8 cellular contexts compared by ENCODE assay signal in genomic region chr1:156583821-156584622, GRCh38. TPM values are rescaled to one million over a fixed set of nuclear protein-coding genes. Genes with fewer than 3 reads are reported as not detected.
DNase-seq lines count a peak whose midpoint lies in the region; ATAC-seq and TF ChIP-seq lines count a peak whose summit lies in the region.

No MANE protein-coding gene starts in this region.

- peaks cover 27% of the 10 kb centered on the region for H3K4me1 Mint-ChIP-seq in activated CD4-positive, alpha-beta T cell treated with anti-CD3 and anti-CD28 coated beads, Interleukin-2, amount 10 ng/mL, durations not matched to agents 7 days and 5 days

- peaks cover 0 to 22% (median 8%) of the 10 kb centered on the region in 11 experiments; a peak in 9 of 22 replicates for H4K20me1 ChIP-seq in BLaER1 treated with 17β-estradiol and CSF1 and Interleukin-3, amounts not matched to agents 10 nM and 100 nM

- H3K4me1 ChIP-seq in BLaER1 treated with 17β-estradiol and CSF1 and Interleukin-3, amounts not matched to agents 10 nM and 100 nM, result peaks cover 59 to 74% (median 62%) of the 10 kb centered on the region in 10 experiments
- H3K4me1 ChIP-seq in lung (ENCODE audit: control insufficient read depth in 2 of 2, insufficient read depth in 2 of 2, low read length in 2 of 2), result no peaks in the 10 kb centered on the region

- no peaks in the 10 kb centered on the region for H3K27me3 Mint-ChIP-seq in activated CD4-positive, alpha-beta T cell treated with anti-CD3 and anti-CD28 coated beads, Interleukin-2, amount 10 ng/mL, durations not matched to agents 7 days and 5 days

- no peak overlapping the region for H3K27ac Mint-ChIP-seq in activated CD4-positive, alpha-beta T cell treated with anti-CD3 and anti-CD28 coated beads, Interleukin-2, amount 10 ng/mL, durations not matched to agents 7 days and 5 days

- peak; percentile 43 for ATAC-seq in HG02678 (IDR thresholded peaks at IDR 0.05; ENCODE audit: unreplicated experiment)
- ATAC-seq in lung (ENCODE audit: insufficient read depth, low FRiP score), result no peak
- ATAC-seq in GM18519 (IDR thresholded peaks at IDR 0.05; ENCODE audit: low FRiP score, unreplicated experiment), result no peak

- H3K9ac ChIP-seq in BLaER1 treated with 17β-estradiol and CSF1 and Interleukin-3, amounts not matched to agents 10 nM and 100 nM, result peak overlapping the region; percentile 84 to 96 (median 91); a peak in 21 of 22 replicates

- H3K27me3 ChIP-seq in BLaER1 treated with 17β-estradiol and CSF1 and Interleukin-3, amounts not matched to agents 10 nM and 100 nM, result no peaks in the 10 kb centered on the region
- no peaks in the 10 kb centered on the region for H3K27me3 ChIP-seq in lung (ENCODE audit: control insufficient read depth, insufficient read depth)

- 55 to 59% methylated on average over 20 of the region's 20 CpGs for WGBS in lung, 2 donors

- H3K4me3 Mint-ChIP-seq in activated CD4-positive, alpha-beta T cell treated with anti-CD3 and anti-CD28 coated beads, Interleukin-2, amount 10 ng/mL, durations not matched to agents 7 days and 5 days, result no peak overlapping the region

- peak; percentile 92 for TF ChIP-seq CTCF in lung (IDR thresholded peaks at IDR 0.05; ENCODE audit: control extremely low read depth, extremely low read depth)

- H3K36me3 ChIP-seq in BLaER1 treated with 17β-estradiol and CSF1 and Interleukin-3, amounts not matched to agents 10 nM and 100 nM, result peaks cover 8 to 41% (median 36%) of the 10 kb centered on the region in 11 experiments; a peak in 21 of 22 replicates
- no peaks in the 10 kb centered on the region for H3K36me3 ChIP-seq in lung (ENCODE audit: control insufficient read depth in 2 of 2, insufficient read depth in 2 of 2, low read length in 2 of 2)

- no peaks in the 10 kb centered on the region for H3K36me3 Mint-ChIP-seq in activated CD4-positive, alpha-beta T cell treated with anti-CD3 and anti-CD28 coated beads, Interleukin-2, amount 10 ng/mL, durations not matched to agents 7 days and 5 days (ENCODE audit: low read depth)

- peak overlapping the region; percentile 34 to 76 (median 72); a peak in 19 of 20 replicates for H3K4me3 ChIP-seq in BLaER1 treated with 17β-estradiol and CSF1 and Interleukin-3, amounts not matched to agents 10 nM and 100 nM
- H3K4me3 ChIP-seq in lung, result no peak overlapping the region

- H3K27ac ChIP-seq in BLaER1 treated with 17β-estradiol and CSF1 and Interleukin-3, amounts not matched to agents 10 nM and 100 nM, result peak overlapping the region; percentile 89 to 99 (median 94); a peak in 21 of 22 replicates
- H3K27ac ChIP-seq in lung (ENCODE audit: low read depth in 1 of 2, low read length in 1 of 2), result no peak overlapping the region

- H3K9me3 Mint-ChIP-seq in activated CD4-positive, alpha-beta T cell treated with anti-CD3 and anti-CD28 coated beads, Interleukin-2, amount 10 ng/mL, durations not matched to agents 7 days and 5 days, result no peaks in the 10 kb centered on the region

- H3K4me2 ChIP-seq in BLaER1 treated with 17β-estradiol and CSF1 and Interleukin-3, amounts not matched to agents 10 nM and 100 nM, result peak overlapping the region; percentile 92 to 99 (median 96)

- DNase-seq in NCI-H69 (lab: John Stamatoyannopoulos, UW), result peak; percentile 89
- peak; percentile 86 for DNase-seq in activated CD4-positive, alpha-beta T cell treated with anti-CD3 and anti-CD28 coated beads, Interleukin-2, amount 10 ng/mL, durations not matched to agents 7 days and 5 days
- peak; percentile 82 for DNase-seq in dedifferentiated amniotic fluid mesenchymal stem cell (ENCODE audit: extremely low spot score)
- DNase-seq in lung (ENCODE audit: low spot score), result peak; percentile 68
- DNase-seq in stimulated activated CD8-positive, alpha-beta memory T cell treated with anti-CD3 and anti-CD28 coated beads, Interleukin-15, amount 100 ng/mL, for 48 hours (ENCODE audit: low read depth in 2 of 2), result peak; percentile 28 to 47

- POLR2A ChIA-PET in activated CD4-positive, alpha-beta T cell treated with anti-CD3 and anti-CD28 coated beads, Interleukin-2, amount 10 ng/mL, durations not matched to agents 7 days and 5 days (lab: Charles Lee), result no interaction called here

- CTCF ChIA-PET in activated CD4-positive, alpha-beta T cell treated with anti-CD3 and anti-CD28 coated beads, Interleukin-2, amount 10 ng/mL, durations not matched to agents 7 days and 5 days (lab: Charles Lee), result interaction anchor here (0.6 to 1.2 kb wide), 3 partner anchors 30 to 142 kb away, joined by 3 to 5 read pairs (median 3); no protein-coding TSS in a partner anchor

- no peaks in the 10 kb centered on the region for H3K9me3 ChIP-seq in BLaER1 treated with 17β-estradiol and CSF1 and Interleukin-3, amounts not matched to agents 10 nM and 100 nM (replicated peaks in 1 of 11)
- no peaks in the 10 kb centered on the region for H3K9me3 ChIP-seq in lung (ENCODE audit: control insufficient read depth in 2 of 2, insufficient read depth in 1 of 2, low read length in 1 of 2)

RNA-seq across cellular contexts. Expression of gene TTC24, which starts 4.5 kb away (rescaled TPM):
- total RNA-seq in activated CD4-positive, alpha-beta T cell treated with anti-CD3 and anti-CD28 coated beads, Interleukin-2, amount 10 ng/mL, durations not matched to agents 7 days and 5 days, result 1 to 10 TPM; 2.9 to 4.6 TPM
- total RNA-seq in lung, result under 1 TPM in 1 of 2 donors, not detected in 1; 0.23 TPM
- under 1 TPM; 0.12 to 0.31 TPM for polyA plus RNA-seq in lung

RNA-seq across cellular contexts. Expression of gene NAXE, which starts 7.6 kb away (rescaled TPM):
- total RNA-seq in activated CD4-positive, alpha-beta T cell treated with anti-CD3 and anti-CD28 coated beads, Interleukin-2, amount 10 ng/mL, durations not matched to agents 7 days and 5 days, result 10 to 100 TPM; 52.9 to 54.2 TPM
- 10 to 100 TPM; 38.1 to 95.8 TPM for total RNA-seq in lung
- polyA plus RNA-seq in lung, result 10 to 100 TPM; 74.1 to 83.5 TPM

RNA-seq across cellular contexts. Expression of gene IQGAP3, which starts 11.7 kb away (rescaled TPM):
- total RNA-seq in activated CD4-positive, alpha-beta T cell treated with anti-CD3 and anti-CD28 coated beads, Interleukin-2, amount 10 ng/mL, durations not matched to agents 7 days and 5 days, result 10 to 100 TPM; 25.2 to 25.5 TPM
- 1 to 10 TPM; 1.0 to 3.4 TPM for total RNA-seq in lung
- polyA plus RNA-seq in lung, result 1 to 10 TPM in 1 of 2 donors, under 1 TPM in 1; 0.42 to 1.3 TPM

RNA-seq across cellular contexts. Expression of gene GPATCH4, which starts 17.3 kb away (rescaled TPM):
- 10 to 100 TPM; 29.9 to 33.4 TPM for total RNA-seq in activated CD4-positive, alpha-beta T cell treated with anti-CD3 and anti-CD28 coated beads, Interleukin-2, amount 10 ng/mL, durations not matched to agents 7 days and 5 days
- 10 to 100 TPM; 11.9 to 30.6 TPM for total RNA-seq in lung
- polyA plus RNA-seq in lung, result 10 to 100 TPM; 18.6 to 34.3 TPM

RNA-seq across cellular contexts. Expression of gene HAPLN2, which starts 35.2 kb away (rescaled TPM):
- under 1 TPM in 1 of 2 experiments, not detected in 1; 0.62 TPM for total RNA-seq in activated CD4-positive, alpha-beta T cell treated with anti-CD3 and anti-CD28 coated beads, Interleukin-2, amount 10 ng/mL, durations not matched to agents 7 days and 5 days
- under 1 TPM in 1 of 2 donors, not detected in 1; 0.18 TPM for total RNA-seq in lung
- under 1 TPM; 0.24 to 0.31 TPM for polyA plus RNA-seq in lung

Comparison
In these comparisons a context has a peak if more than half of its experiments do, and no peak if none do; other contexts are left out.
1. H3K27ac ChIP-seq: peak in BLaER1 treated with 17β-estradiol and CSF1 and Interleukin-3, amounts not matched to agents 10 nM and 100 nM (11 of 11); none in lung (0 of 2).
2. DNase-seq: peak in every context shown above with its lines; median percentile 89 in NCI-H69; 86 in activated CD4-positive, alpha-beta T cell treated with anti-CD3 and anti-CD28 coated beads, Interleukin-2, amount 10 ng/mL, durations not matched to agents 7 days and 5 days; 82 in dedifferentiated amniotic fluid mesenchymal stem cell; 68 in lung; 38 in stimulated activated CD8-positive, alpha-beta memory T cell treated with anti-CD3 and anti-CD28 coated beads, Interleukin-15, amount 100 ng/mL, for 48 hours.
3. RNA of gene IQGAP3, which starts 11.7 kb away (total RNA-seq): 25.2 to 25.5 TPM in activated CD4-positive, alpha-beta T cell treated with anti-CD3 and anti-CD28 coated beads, Interleukin-2, amount 10 ng/mL, durations not matched to agents 7 days and 5 days; 1.0 to 3.4 TPM in lung; every median in the first group is over 4 times any median in the second.